In the genomic region with DNA sequence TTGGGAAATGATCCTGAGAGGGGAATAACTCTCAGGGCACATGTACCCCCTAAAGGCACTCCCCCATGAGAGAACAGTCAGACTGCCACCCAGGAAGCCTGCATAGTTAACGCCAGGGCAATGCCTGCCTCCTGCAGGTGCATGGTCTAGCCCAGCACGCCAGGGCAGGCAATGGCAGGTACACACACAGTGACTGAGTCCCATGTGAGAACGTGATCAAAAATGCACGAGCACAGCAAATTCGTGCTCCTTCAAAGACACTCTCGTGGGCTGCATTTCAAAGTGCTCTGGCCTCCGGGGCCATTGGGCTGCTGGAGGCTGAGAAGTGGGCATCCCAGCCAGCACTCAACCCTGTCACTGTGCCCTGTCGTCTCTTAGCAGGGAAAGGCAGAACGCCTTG, we compare ENCODE assay signal across 20 cellular contexts.
"Had no signal": no experiment of that assay in that cellular context is flagged by ENCODE, and none has a peak within 500 bp of the region (broad histone marks: within the 10 kb centered on the region; RNA-seq: fewer than 3 reads in every experiment).

No MANE protein-coding gene starts in this region.

- H3K27ac ChIP-seq: epithelial cell of prostate, esophagus squamous epithelium, gastroesophageal sphincter, hepatocyte, left ventricle myocardium inferior, lower lobe of right lung, pancreas, right lobe of liver, testis, tibial nerve, upper lobe of right lung had no signal

- H3K4me1 ChIP-seq: esophagus squamous epithelium, gastroesophageal sphincter, left ventricle myocardium inferior, lower lobe of right lung, right lobe of liver, testis, tibial nerve, upper lobe of right lung had no signal

- H3K36me3 ChIP-seq: esophagus squamous epithelium, gastroesophageal sphincter, left ventricle myocardium inferior, lower lobe of right lung, pancreas, right lobe of liver, tibial nerve, upper lobe of right lung had no signal

- H3K4me3 ChIP-seq: esophagus squamous epithelium, gastroesophageal sphincter, hepatocyte, left ventricle myocardium inferior, lower lobe of right lung, pancreas, right lobe of liver, testis, tibial nerve, upper lobe of right lung had no signal

- H2AFZ ChIP-seq: hepatocyte had no signal

- H3K4me2 ChIP-seq: hepatocyte had no signal

- DNase-seq: effector memory CD4-positive, alpha-beta T cell; esophagus squamous epithelium; foreskin fibroblast; left ventricle myocardium inferior; lower lobe of right lung; midbrain; naive B cell; occipital lobe; pancreas; stimulated activated CD4-positive, alpha-beta T cell treated with anti-CD3 and anti-CD28 coated beads, Interleukin-2, amount 100 ng/mL, for 24 hours; stimulated activated CD4-positive, alpha-beta T cell treated with anti-CD3 and anti-CD28 coated beads, Interleukin-4, amount 100 ng/mL, for 4 hours; stimulated activated naive B cell treated with anti-CD40 and anti-IgM and Interleukin-4, amounts not matched to agents 10 μg/mL and 1 μg/mL and 100 μg/mL, for 72 hours; stimulated activated naive CD8-positive, alpha-beta T cell treated with anti-CD3 and anti-CD28 coated beads, Interleukin-15, amount 100 ng/mL, for 72 hours; testis; upper lobe of right lung had no signal

- H3K27me3 ChIP-seq: hepatocyte, pancreas, right lobe of liver, testis, tibial nerve, upper lobe of right lung had no signal

- FAIRE-seq: pancreas had no signal

- ATAC-seq: gastroesophageal sphincter; lower lobe of right lung; pancreas; stimulated activated naive B cell treated with anti-CD40 and anti-IgM and Interleukin-4, amounts not matched to agents 10 μg/mL and 1 μg/mL and 100 μg/mL, for 72 hours; stimulated activated naive CD8-positive, alpha-beta T cell treated with anti-CD3 and anti-CD28 coated beads, Interleukin-15, amount 100 ng/mL, for 72 hours; upper lobe of right lung had no signal

- H3K9me3 ChIP-seq: pancreas, right lobe of liver, testis had no signal
